Comparison of ENCODE assay signal across 8 cellular contexts in genomic region chr11:68002575-68002942, GRCh38. TPM values are rescaled to one million over a fixed set of nuclear protein-coding genes. Genes with fewer than 3 reads are reported as not detected.
A peak's percentile ranks its signal among the peaks of the same experiment; 100 is the strongest.
DNase-seq lines count a peak whose midpoint lies in the region; ATAC-seq, FAIRE-seq and TF ChIP-seq lines count a peak whose summit lies in the region.

No MANE protein-coding gene starts in this region.

- CTCF ChIA-PET in Calu3 (lab: Charles Lee) = no interaction called here

- ATAC-seq in GM21737 (IDR thresholded peaks at IDR 0.05; ENCODE audit: unreplicated experiment) = peak; percentile 16
- no peak for ATAC-seq in GM18498 (IDR thresholded peaks at IDR 0.05; ENCODE audit: unreplicated experiment)

- intact Hi-C loops in Calu3 (cut with micrococcal nuclease; ENCODE audit: unreplicated experiment) (no loop called here), kidney (cut with DNase I) (no loop called here)

- TF ChIP-seq CTCF in Calu3 (IDR thresholded peaks at IDR 0.05; ENCODE audit: unreplicated experiment) (no peak), kidney (IDR thresholded peaks at IDR 0.05; ENCODE audit: borderline replicate concordance, extremely low read depth, insufficient read depth) (no peak)

- H3K27me3 Mint-ChIP-seq in Calu3 (ENCODE audit: unreplicated experiment) = no peaks in the 10 kb centered on the region

- no peak for FAIRE-seq in kidney (lab: Jason Lieb, UNC)

- H3K4me3 ChIP-seq in kidney (ENCODE audit: low read length in 2 of 2) = no peak overlapping the region

- H3K27ac Mint-ChIP-seq in Calu3 (ENCODE audit: unreplicated experiment) = no peak overlapping the region

- no peak overlapping the region for H3K9ac ChIP-seq in kidney (ENCODE audit: low read length in 2 of 2)

- no peaks in the 10 kb centered on the region for H3K9me3 Mint-ChIP-seq in Calu3 (ENCODE audit: low read depth, unreplicated experiment)

- H3K4me3 Mint-ChIP-seq in Calu3 (ENCODE audit: low read depth, unreplicated experiment) = peak overlapping the region; percentile 77

- H3K27ac ChIP-seq in kidney (ENCODE audit: low read depth in 2 of 2, low read length in 2 of 2) = no peak overlapping the region

- no peaks in the 10 kb centered on the region for H3K9me3 ChIP-seq in kidney (ENCODE audit: control insufficient read depth in 1 of 2, low read length in 2 of 2)

- peaks cover 0 to 5% of the 10 kb centered on the region in 2 donors for H3K4me1 ChIP-seq in kidney (ENCODE audit: control insufficient read depth in 1 of 2, insufficient read depth in 1 of 2, low read depth in 1 of 2, low read length in 2 of 2)

- DNase-seq in Calu3 = no peak
- peak; percentile 93 for DNase-seq in RPMI8226
- peak; percentile 63 for DNase-seq in kidney
- DNase-seq in ureter (ENCODE audit: low spot score) = no peak
- no peak for DNase-seq in midbrain (lab: John Stamatoyannopoulos, UW)
- no peak for DNase-seq in stimulated activated naive CD4-positive, alpha-beta T cell (lab: John Stamatoyannopoulos, UW)

- H3K36me3 ChIP-seq in kidney (ENCODE audit: control insufficient read depth in 1 of 2, insufficient read depth in 2 of 2, low read length in 2 of 2) = no peaks in the 10 kb centered on the region

- no TSS peak for BruUV-seq in Calu3 (replicated peaks; lab: Mats Ljungman, UMichigan)

- peaks cover 14% of the 10 kb centered on the region for H3K4me1 Mint-ChIP-seq in Calu3 (ENCODE audit: low read depth, unreplicated experiment)

- peaks cover 29% of the 10 kb centered on the region for H3K36me3 Mint-ChIP-seq in Calu3 (ENCODE audit: insufficient read depth, unreplicated experiment)

RNA-seq across cellular contexts. Expression of gene UNC93B1, which starts 1.3 kb away (rescaled TPM):
- 71.2 and 92.6 TPM in 2 replicates for total RNA-seq in Calu3 (2022)
- 67.9 TPM for total RNA-seq in kidney
- polyA plus RNA-seq in kidney (ENCODE audit: insufficient read depth, low read depth, low replicate concordance) = 21.3 TPM
- total RNA-seq in ureter = 98.3 TPM

RNA-seq across cellular contexts. Expression of gene ALDH3B1, which starts 7.6 kb away (rescaled TPM):
- total RNA-seq in Calu3 (2022) (41.6 and 68.2 TPM in 2 replicates), kidney (42.7 TPM), ureter (25.4 TPM)
- polyA plus RNA-seq in kidney (ENCODE audit: insufficient read depth, low read depth, low replicate concordance) = 20.9 TPM

RNA-seq across cellular contexts. Expression of gene NDUFS8, which starts 27.9 kb away (rescaled TPM):
- 163 and 166 TPM in 2 replicates for total RNA-seq in Calu3 (2022)
- 144 TPM for total RNA-seq in kidney
- 472 TPM for polyA plus RNA-seq in kidney (ENCODE audit: insufficient read depth, low read depth, low replicate concordance)
- total RNA-seq in ureter = 172 TPM

RNA-seq across cellular contexts. Expression of gene TCIRG1, which starts 36.3 kb away (rescaled TPM):
- total RNA-seq in Calu3 (2022) (42.1 and 49.7 TPM in 2 replicates), kidney (97.1 TPM), ureter (134 TPM)
- 36.3 TPM for polyA plus RNA-seq in kidney (ENCODE audit: insufficient read depth, low read depth, low replicate concordance)

Comparison
In these comparisons a context has a peak if more than half of its experiments do, and no peak if none do; other contexts are left out.
1. DNase-seq: peak in RPMI8226 (single experiment) and kidney (single experiment); none in Calu3 (single experiment), ureter (single experiment), midbrain (single experiment) and stimulated activated naive CD4-positive, alpha-beta T cell (0 of 6).